In the genomic region with DNA sequence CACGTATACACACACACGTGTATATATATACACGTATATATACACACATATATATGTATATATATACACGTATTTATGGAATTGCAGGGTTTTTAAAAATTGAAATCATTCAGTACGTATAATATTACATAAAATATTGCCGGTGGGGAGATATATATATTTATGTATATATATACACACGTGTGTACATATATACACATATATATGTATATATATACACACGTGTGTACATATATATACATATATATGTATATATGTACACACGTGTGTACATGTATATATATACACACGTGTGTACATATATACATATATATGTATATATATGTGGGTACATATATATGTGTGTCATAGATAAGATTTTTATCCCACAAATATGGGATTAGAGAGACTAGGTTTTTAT, we compare ENCODE assay signal across 1 cellular context.
TF ChIP-seq lines count a peak whose summit lies in the region.

No MANE protein-coding gene starts in this region.

TF ChIP-seq in K562, 482 proteins besides CTCF, POLR2A, EP300 and RAD21:
- TF ChIP-seq, protein P1, sequence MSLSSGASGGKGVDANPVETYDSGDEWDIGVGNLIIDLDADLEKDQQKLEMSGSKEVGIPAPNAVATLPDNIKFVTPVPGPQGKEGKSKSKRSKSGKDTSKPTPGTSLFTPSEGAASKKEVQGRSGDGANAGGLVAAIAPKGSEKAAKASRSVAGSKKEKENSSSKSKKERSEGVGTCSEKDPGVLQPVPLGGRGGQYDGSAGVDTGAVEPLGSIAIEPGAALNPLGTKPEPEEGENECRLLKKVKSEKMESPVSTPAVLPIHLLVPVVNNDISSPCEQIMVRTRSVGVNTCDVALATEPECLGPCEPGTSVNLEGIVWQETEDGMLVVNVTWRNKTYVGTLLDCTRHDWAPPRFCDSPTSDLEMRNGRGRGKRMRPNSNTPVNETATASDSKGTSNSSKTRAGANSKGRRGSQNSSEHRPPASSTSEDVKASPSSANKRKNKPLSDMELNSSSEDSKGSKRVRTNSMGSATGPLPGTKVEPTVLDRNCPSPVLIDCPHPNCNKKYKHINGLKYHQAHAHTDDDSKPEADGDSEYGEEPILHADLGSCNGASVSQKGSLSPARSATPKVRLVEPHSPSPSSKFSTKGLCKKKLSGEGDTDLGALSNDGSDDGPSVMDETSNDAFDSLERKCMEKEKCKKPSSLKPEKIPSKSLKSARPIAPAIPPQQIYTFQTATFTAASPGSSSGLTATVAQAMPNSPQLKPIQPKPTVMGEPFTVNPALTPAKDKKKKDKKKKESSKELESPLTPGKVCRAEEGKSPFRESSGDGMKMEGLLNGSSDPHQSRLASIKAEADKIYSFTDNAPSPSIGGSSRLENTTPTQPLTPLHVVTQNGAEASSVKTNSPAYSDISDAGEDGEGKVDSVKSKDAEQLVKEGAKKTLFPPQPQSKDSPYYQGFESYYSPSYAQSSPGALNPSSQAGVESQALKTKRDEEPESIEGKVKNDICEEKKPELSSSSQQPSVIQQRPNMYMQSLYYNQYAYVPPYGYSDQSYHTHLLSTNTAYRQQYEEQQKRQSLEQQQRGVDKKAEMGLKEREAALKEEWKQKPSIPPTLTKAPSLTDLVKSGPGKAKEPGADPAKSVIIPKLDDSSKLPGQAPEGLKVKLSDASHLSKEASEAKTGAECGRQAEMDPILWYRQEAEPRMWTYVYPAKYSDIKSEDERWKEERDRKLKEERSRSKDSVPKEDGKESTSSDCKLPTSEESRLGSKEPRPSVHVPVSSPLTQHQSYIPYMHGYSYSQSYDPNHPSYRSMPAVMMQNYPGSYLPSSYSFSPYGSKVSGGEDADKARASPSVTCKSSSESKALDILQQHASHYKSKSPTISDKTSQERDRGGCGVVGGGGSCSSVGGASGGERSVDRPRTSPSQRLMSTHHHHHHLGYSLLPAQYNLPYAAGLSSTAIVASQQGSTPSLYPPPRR (CRISPR knock-in tag; IDR thresholded peaks at IDR 0.05; ENCODE audit: borderline replicate concordance) = no peak
- TF ChIP-seq MCM5 (IDR thresholded peaks at IDR 0.05; ENCODE audit: low read depth) (no peak), NFIX (CRISPR knock-in tag; IDR thresholded peaks at IDR 0.05; ENCODE audit: low read depth) (peak; percentile 77), POLR3G (IDR thresholded peaks at IDR 0.05; ENCODE audit: extremely low read depth, insufficient read length, insufficient replicate concordance) (no peak), ZNF408 (CRISPR knock-in tag; IDR thresholded peaks at IDR 0.05; ENCODE audit: low read depth) (peak; percentile 73; the same call in 1 of the 2 replicates), JUNB (CRISPR knock-in tag; conservative IDR thresholded peaks at IDR 0.05) (no peak), TCF3 (CRISPR knock-in tag; IDR thresholded peaks at IDR 0.05) (no peak), SLC30A9 (CRISPR knock-in tag; IDR thresholded peaks at IDR 0.05) (peak; percentile 79; the same call in 1 of the 2 replicates), PTBP1 (IDR thresholded peaks at IDR 0.05; ENCODE audit: low read depth, low read length) (no peak), CREB1 (IDR thresholded peaks at IDR 0.05) (no peak), CREB1 (CRISPR knock-in tag; IDR thresholded peaks at IDR 0.05) (no peak)
- TF ChIP-seq, protein P2, sequence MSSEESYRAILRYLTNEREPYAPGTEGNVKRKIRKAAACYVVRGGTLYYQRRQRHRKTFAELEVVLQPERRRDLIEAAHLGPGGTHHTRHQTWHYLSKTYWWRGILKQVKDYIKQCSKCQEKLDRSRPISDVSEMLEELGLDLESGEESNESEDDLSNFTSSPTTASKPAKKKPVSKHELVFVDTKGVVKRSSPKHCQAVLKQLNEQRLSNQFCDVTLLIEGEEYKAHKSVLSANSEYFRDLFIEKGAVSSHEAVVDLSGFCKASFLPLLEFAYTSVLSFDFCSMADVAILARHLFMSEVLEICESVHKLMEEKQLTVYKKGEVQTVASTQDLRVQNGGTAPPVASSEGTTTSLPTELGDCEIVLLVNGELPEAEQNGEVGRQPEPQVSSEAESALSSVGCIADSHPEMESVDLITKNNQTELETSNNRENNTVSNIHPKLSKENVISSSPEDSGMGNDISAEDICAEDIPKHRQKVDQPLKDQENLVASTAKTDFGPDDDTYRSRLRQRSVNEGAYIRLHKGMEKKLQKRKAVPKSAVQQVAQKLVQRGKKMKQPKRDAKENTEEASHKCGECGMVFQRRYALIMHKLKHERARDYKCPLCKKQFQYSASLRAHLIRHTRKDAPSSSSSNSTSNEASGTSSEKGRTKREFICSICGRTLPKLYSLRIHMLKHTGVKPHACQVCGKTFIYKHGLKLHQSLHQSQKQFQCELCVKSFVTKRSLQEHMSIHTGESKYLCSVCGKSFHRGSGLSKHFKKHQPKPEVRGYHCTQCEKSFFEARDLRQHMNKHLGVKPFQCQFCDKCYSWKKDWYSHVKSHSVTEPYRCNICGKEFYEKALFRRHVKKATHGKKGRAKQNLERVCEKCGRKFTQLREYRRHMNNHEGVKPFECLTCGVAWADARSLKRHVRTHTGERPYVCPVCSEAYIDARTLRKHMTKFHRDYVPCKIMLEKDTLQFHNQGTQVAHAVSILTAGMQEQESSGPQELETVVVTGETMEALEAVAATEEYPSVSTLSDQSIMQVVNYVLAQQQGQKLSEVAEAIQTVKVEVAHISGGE (CRISPR knock-in tag; IDR thresholded peaks at IDR 0.05) = peak in 1 of 3 experiments; percentile 9; a peak in 1 of 6 replicates
